ENCODE assay signal across 1 cellular context in genomic region chr12:23423097-23423687, GRCh38.
TF ChIP-seq lines count a peak whose summit lies in the region.

No MANE protein-coding gene starts in this region.

TF ChIP-seq in K562, 482 proteins besides CTCF, POLR2A, EP300 and RAD21 (continued from another document and continues in another):
- TF ChIP-seq, protein P1, sequence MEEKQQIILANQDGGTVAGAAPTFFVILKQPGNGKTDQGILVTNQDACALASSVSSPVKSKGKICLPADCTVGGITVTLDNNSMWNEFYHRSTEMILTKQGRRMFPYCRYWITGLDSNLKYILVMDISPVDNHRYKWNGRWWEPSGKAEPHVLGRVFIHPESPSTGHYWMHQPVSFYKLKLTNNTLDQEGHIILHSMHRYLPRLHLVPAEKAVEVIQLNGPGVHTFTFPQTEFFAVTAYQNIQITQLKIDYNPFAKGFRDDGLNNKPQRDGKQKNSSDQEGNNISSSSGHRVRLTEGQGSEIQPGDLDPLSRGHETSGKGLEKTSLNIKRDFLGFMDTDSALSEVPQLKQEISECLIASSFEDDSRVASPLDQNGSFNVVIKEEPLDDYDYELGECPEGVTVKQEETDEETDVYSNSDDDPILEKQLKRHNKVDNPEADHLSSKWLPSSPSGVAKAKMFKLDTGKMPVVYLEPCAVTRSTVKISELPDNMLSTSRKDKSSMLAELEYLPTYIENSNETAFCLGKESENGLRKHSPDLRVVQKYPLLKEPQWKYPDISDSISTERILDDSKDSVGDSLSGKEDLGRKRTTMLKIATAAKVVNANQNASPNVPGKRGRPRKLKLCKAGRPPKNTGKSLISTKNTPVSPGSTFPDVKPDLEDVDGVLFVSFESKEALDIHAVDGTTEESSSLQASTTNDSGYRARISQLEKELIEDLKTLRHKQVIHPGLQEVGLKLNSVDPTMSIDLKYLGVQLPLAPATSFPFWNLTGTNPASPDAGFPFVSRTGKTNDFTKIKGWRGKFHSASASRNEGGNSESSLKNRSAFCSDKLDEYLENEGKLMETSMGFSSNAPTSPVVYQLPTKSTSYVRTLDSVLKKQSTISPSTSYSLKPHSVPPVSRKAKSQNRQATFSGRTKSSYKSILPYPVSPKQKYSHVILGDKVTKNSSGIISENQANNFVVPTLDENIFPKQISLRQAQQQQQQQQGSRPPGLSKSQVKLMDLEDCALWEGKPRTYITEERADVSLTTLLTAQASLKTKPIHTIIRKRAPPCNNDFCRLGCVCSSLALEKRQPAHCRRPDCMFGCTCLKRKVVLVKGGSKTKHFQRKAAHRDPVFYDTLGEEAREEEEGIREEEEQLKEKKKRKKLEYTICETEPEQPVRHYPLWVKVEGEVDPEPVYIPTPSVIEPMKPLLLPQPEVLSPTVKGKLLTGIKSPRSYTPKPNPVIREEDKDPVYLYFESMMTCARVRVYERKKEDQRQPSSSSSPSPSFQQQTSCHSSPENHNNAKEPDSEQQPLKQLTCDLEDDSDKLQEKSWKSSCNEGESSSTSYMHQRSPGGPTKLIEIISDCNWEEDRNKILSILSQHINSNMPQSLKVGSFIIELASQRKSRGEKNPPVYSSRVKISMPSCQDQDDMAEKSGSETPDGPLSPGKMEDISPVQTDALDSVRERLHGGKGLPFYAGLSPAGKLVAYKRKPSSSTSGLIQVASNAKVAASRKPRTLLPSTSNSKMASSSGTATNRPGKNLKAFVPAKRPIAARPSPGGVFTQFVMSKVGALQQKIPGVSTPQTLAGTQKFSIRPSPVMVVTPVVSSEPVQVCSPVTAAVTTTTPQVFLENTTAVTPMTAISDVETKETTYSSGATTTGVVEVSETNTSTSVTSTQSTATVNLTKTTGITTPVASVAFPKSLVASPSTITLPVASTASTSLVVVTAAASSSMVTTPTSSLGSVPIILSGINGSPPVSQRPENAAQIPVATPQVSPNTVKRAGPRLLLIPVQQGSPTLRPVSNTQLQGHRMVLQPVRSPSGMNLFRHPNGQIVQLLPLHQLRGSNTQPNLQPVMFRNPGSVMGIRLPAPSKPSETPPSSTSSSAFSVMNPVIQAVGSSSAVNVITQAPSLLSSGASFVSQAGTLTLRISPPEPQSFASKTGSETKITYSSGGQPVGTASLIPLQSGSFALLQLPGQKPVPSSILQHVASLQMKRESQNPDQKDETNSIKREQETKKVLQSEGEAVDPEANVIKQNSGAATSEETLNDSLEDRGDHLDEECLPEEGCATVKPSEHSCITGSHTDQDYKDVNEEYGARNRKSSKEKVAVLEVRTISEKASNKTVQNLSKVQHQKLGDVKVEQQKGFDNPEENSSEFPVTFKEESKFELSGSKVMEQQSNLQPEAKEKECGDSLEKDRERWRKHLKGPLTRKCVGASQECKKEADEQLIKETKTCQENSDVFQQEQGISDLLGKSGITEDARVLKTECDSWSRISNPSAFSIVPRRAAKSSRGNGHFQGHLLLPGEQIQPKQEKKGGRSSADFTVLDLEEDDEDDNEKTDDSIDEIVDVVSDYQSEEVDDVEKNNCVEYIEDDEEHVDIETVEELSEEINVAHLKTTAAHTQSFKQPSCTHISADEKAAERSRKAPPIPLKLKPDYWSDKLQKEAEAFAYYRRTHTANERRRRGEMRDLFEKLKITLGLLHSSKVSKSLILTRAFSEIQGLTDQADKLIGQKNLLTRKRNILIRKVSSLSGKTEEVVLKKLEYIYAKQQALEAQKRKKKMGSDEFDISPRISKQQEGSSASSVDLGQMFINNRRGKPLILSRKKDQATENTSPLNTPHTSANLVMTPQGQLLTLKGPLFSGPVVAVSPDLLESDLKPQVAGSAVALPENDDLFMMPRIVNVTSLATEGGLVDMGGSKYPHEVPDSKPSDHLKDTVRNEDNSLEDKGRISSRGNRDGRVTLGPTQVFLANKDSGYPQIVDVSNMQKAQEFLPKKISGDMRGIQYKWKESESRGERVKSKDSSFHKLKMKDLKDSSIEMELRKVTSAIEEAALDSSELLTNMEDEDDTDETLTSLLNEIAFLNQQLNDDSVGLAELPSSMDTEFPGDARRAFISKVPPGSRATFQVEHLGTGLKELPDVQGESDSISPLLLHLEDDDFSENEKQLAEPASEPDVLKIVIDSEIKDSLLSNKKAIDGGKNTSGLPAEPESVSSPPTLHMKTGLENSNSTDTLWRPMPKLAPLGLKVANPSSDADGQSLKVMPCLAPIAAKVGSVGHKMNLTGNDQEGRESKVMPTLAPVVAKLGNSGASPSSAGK (IDR thresholded peaks at IDR 0.05) = no peak
- TF ChIP-seq SMARCB1 (IDR thresholded peaks at IDR 0.05; ENCODE audit: insufficient read length, low read depth) (no peak), STAT5A (IDR thresholded peaks at IDR 0.05; ENCODE audit: borderline replicate concordance, low read length) (no peak), HSF4 (CRISPR knock-in tag; IDR thresholded peaks at IDR 0.05; ENCODE audit: borderline replicate concordance) (no peak), CCAR2 (IDR thresholded peaks at IDR 0.05; ENCODE audit: low read depth, low read length) (no peak), TAF1 (IDR thresholded peaks at IDR 0.05; ENCODE audit: control insufficient read depth, extremely low read depth, insufficient read depth, low read length, severe bottlenecking) (no peak), MTA3 (IDR thresholded peaks at IDR 0.05; ENCODE audit: borderline replicate concordance) (peak; percentile 57; the same call in 1 of the 2 replicates), ZNF583 (CRISPR knock-in tag; IDR thresholded peaks at IDR 0.05) (no peak), XRCC4 (IDR thresholded peaks at IDR 0.05; ENCODE audit: extremely low read depth, insufficient read depth, insufficient read length) (no peak), ZFP36 (IDR thresholded peaks at IDR 0.05; ENCODE audit: low read depth, low read length, partially characterized antibody) (no peak), HCFC1 (IDR thresholded peaks at IDR 0.05; ENCODE audit: low read depth, low read length) (no peak), HEY1 (CRISPR knock-in tag; IDR thresholded peaks at IDR 0.05; ENCODE audit: borderline replicate concordance) (no peak), SAP30 (IDR thresholded peaks at IDR 0.05; ENCODE audit: borderline replicate concordance, insufficient read depth, low read depth, low read length, poor library complexity, severe bottlenecking) (no peak), GABPA (tag; conservative IDR thresholded peaks at IDR 0.05; ENCODE audit: low read depth) (no peak), ZNF785 (CRISPR knock-in tag; IDR thresholded peaks at IDR 0.05) (no peak), GTF2F1 (IDR thresholded peaks at IDR 0.05; ENCODE audit: low read depth, low read length) (no peak), RBM17 (IDR thresholded peaks at IDR 0.05; ENCODE audit: borderline replicate concordance, low read depth, low read length) (no peak), ZNF316 (IDR thresholded peaks at IDR 0.05) (peak; percentile 65), HNRNPLL (IDR thresholded peaks at IDR 0.05; ENCODE audit: low read depth, low read length, poor library complexity, severe bottlenecking) (no peak), NR2F6 (CRISPR knock-in tag; IDR thresholded peaks at IDR 0.05) (no peak), ARHGAP35 (IDR thresholded peaks at IDR 0.05; ENCODE audit: partially characterized antibody) (no peak), KLF16 (IDR thresholded peaks at IDR 0.05) (no peak), BRD9 (IDR thresholded peaks at IDR 0.05; ENCODE audit: low read depth, partially characterized antibody) (no peak)
- TF ChIP-seq, protein P2, sequence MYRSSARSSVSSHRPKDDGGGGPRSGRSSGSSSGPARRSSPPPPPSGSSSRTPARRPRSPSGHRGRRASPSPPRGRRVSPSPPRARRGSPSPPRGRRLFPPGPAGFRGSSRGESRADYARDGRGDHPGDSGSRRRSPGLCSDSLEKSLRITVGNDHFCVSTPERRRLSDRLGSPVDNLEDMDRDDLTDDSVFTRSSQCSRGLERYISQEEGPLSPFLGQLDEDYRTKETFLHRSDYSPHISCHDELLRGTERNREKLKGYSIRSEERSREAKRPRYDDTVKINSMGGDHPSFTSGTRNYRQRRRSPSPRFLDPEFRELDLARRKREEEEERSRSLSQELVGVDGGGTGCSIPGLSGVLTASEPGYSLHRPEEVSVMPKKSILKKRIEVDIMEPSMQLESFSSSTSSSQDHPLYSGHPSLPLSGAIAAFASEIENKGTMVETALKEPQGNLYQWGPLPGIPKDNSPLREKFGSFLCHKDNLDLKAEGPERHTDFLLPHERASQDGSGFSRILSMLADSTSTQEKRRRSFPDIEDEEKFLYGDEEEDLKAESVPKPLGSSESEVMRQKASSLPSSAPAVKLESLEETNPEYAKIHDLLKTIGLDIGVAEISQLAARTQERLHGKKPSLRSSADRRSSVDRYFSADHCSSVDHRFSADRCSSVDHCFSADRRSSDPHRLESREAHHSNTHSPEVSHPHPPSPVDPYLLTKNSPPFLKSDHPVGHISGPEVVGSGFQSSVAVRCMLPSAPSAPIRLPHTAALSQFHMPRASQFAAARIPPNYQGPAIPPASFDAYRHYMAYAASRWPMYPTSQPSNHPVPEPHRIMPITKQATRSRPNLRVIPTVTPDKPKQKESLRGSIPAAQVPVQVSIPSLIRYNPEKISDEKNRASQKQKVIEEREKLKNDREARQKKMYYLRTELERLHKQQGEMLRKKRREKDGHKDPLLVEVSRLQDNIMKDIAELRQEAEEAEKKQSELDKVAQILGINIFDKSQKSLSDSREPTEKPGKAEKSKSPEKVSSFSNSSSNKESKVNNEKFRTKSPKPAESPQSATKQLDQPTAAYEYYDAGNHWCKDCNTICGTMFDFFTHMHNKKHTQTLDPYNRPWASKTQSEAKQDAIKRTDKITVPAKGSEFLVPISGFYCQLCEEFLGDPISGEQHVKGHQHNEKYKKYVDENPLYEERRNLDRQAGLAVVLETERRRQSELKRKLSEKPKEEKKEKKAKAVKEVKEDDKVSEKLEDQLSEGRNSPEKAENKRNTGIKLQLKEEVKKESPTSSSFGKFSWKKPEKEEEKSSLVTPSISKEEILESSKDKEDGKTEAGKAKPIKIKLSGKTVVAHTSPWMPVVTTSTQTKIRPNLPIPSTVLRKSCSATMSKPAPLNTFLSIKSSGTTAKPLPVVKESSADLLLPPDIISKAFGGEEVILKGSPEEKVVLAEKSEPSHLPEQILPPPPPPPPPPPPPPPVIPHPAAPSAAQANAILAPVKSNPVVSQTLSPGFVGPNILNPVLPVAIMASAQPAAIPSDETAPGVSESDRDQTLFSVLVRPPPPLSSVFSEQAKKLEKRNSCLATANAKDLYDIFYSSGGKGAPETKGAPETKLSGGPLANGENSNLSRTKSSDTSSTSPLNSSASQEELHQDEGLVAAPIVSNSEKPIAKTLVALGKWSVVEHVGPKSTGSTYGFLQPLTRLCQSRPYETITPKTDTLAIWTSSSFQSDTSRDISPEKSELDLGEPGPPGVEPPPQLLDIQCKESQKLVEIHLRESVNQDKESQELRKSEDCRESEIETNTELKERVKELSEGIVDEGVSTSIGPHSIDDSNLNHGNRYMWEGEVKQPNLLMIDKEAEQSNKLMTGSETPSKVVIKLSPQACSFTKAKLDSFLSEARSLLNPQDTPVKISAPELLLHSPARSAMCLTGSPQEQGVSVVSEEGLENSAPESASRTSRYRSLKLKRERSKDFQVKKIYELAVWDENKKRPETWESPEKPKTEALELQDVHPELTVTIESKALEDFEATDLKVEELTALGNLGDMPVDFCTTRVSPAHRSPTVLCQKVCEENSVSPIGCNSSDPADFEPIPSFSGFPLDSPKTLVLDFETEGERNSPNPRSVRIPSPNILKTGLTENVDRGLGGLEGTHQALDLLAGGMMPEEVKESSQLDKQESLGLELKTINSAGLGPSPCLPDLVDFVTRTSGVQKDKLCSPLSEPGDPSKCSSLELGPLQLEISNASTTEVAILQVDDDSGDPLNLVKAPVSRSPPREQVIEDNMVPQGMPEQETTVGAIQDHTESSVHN (IDR thresholded peaks at IDR 0.05; ENCODE audit: borderline replicate concordance in 1 of 2, low read depth in 1 of 2) = no peak
- TF ChIP-seq, protein P3, sequence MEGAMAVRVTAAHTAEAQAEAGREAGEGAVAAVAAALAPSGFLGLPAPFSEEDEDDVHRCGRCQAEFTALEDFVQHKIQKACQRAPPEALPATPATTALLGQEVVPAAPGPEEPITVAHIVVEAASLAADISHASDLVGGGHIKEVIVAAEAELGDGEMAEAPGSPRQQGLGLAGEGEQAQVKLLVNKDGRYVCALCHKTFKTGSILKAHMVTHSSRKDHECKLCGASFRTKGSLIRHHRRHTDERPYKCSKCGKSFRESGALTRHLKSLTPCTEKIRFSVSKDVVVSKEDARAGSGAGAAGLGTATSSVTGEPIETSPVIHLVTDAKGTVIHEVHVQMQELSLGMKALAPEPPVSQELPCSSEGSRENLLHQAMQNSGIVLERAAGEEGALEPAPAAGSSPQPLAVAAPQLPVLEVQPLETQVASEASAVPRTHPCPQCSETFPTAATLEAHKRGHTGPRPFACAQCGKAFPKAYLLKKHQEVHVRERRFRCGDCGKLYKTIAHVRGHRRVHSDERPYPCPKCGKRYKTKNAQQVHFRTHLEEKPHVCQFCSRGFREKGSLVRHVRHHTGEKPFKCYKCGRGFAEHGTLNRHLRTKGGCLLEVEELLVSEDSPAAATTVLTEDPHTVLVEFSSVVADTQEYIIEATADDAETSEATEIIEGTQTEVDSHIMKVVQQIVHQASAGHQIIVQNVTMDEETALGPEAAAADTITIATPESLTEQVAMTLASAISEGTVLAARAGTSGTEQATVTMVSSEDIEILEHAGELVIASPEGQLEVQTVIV (CRISPR knock-in tag; IDR thresholded peaks at IDR 0.05; ENCODE audit: borderline replicate concordance) = no peak
